In genomic region chr10:20948723-20949327, GRCh38 we compare ENCODE assay signal across 14 cellular contexts. TPM values are rescaled to one million over a fixed set of nuclear protein-coding genes. Genes with fewer than 3 reads are reported as not detected.
DNase-seq lines count a peak whose midpoint lies in the region; ATAC-seq, FAIRE-seq and TF ChIP-seq lines count a peak whose summit lies in the region.
"Had no signal": no experiment of that assay in that cellular context is flagged by ENCODE, and none has a peak within 500 bp of the region (broad histone marks: within the 10 kb centered on the region; RNA-seq: fewer than 3 reads in every experiment).

No MANE protein-coding gene starts in this region.

- FAIRE-seq in GM12892 (lab: Jason Lieb, UNC): no peak
- FAIRE-seq: A549 had no signal

- H3K36me3 Mint-ChIP-seq in activated T-helper 17 cell treated with anti-CD3 and anti-CD28 coated beads, Interleukin-2, amount 50 U/mL, for 72 hours (ENCODE audit: low read depth): no peaks in the 10 kb centered on the region
- H3K36me3 Mint-ChIP-seq: activated naive CD8-positive, alpha-beta T cell had no signal

- no peaks in the 10 kb centered on the region for H3K79me2 ChIP-seq in DOHH2 (ENCODE audit: control insufficient read depth, low read length)

- H3F3A ChIP-seq in DOHH2 (ENCODE audit: control insufficient read depth, insufficient read depth): no peaks in the 10 kb centered on the region

- no peak for TF ChIP-seq POLR2A in GM12892 (IDR thresholded peaks at IDR 0.05; ENCODE audit: low read depth, low read length)

- peaks cover 41% of the 10 kb centered on the region for H3K4me1 ChIP-seq in DOHH2 (ENCODE audit: control insufficient read depth, low read length)
- H3K4me1 ChIP-seq in HUES48 (ENCODE audit: control insufficient read depth, insufficient read depth, low read length): peaks cover 23% of the 10 kb centered on the region
- H3K4me1 ChIP-seq: A549 had no signal

- H4K20me1 ChIP-seq in DOHH2 (ENCODE audit: control insufficient read depth, insufficient read depth, low read depth, low read length): no peaks in the 10 kb centered on the region

- no peaks in the 10 kb centered on the region for H3K9me3 ChIP-seq in DOHH2 (ENCODE audit: control insufficient read depth, insufficient read depth, low read length)
- H3K9me3 ChIP-seq in HUES48 (ENCODE audit: control insufficient read depth, insufficient read depth, low read length): no peaks in the 10 kb centered on the region
- H3K9me3 ChIP-seq: A549 had no signal

- no peak overlapping the region for H3K4me3 Mint-ChIP-seq in activated T-helper 17 cell treated with anti-CD3 and anti-CD28 coated beads, Interleukin-2, amount 50 U/mL, for 72 hours
- H3K4me3 Mint-ChIP-seq: activated naive CD8-positive, alpha-beta T cell; dendritic cell treated with granulocyte-macrophage colony-stimulating factor and Interleukin-4, amounts not matched to agents 40 ng/mL and 50 ng/mL, for 4 days had no signal

- peak overlapping the region; percentile 74 for H3K4me2 ChIP-seq in DOHH2 (ENCODE audit: low read length)
- H3K4me2 ChIP-seq: A549 had no signal

- no peak overlapping the region for H3K27ac Mint-ChIP-seq in activated T-helper 17 cell treated with anti-CD3 and anti-CD28 coated beads, Interleukin-2, amount 50 U/mL, for 72 hours
- H3K27ac Mint-ChIP-seq: activated naive CD8-positive, alpha-beta T cell; dendritic cell treated with granulocyte-macrophage colony-stimulating factor and Interleukin-4, amounts not matched to agents 40 ng/mL and 50 ng/mL, for 4 days had no signal

- H3K9me3 Mint-ChIP-seq in activated T-helper 17 cell treated with anti-CD3 and anti-CD28 coated beads, Interleukin-2, amount 50 U/mL, for 72 hours: no peaks in the 10 kb centered on the region
- H3K9me3 Mint-ChIP-seq: dendritic cell treated with granulocyte-macrophage colony-stimulating factor and Interleukin-4, amounts not matched to agents 40 ng/mL and 50 ng/mL, for 4 days had no signal

- H3K36me3 ChIP-seq in DOHH2 (ENCODE audit: control insufficient read depth, low read length): peaks cover 3% of the 10 kb centered on the region; the same call in 1 of the 2 replicates
- H3K36me3 ChIP-seq in HUES48 (ENCODE audit: control insufficient read depth, insufficient read depth, low read length): no peaks in the 10 kb centered on the region

- H3K27me3 ChIP-seq in DOHH2 (ENCODE audit: control insufficient read depth, low read length): no peaks in the 10 kb centered on the region
- H3K27me3 ChIP-seq in HUES48 (ENCODE audit: control insufficient read depth, insufficient read depth, low read length): no peaks in the 10 kb centered on the region

- TF ChIP-seq CTCF in DOHH2 (IDR thresholded peaks at IDR 0.05; ENCODE audit: low read depth, low read length, poor library complexity, severe bottlenecking): no peak

- H3K4me3 ChIP-seq in DOHH2 (ENCODE audit: low read length): peak overlapping the region; percentile 60
- H3K4me3 ChIP-seq in HUES48 (ENCODE audit: low read depth, low read length): no peak overlapping the region
- H3K4me3 ChIP-seq: A549 had no signal

- no peaks in the 10 kb centered on the region for H3K4me1 Mint-ChIP-seq in activated T-helper 17 cell treated with anti-CD3 and anti-CD28 coated beads, Interleukin-2, amount 50 U/mL, for 72 hours

- H3K9ac ChIP-seq in HUES48 (ENCODE audit: low read depth, low read length): no peak overlapping the region

- H3K9me2 ChIP-seq in DOHH2 (replicated peaks; ENCODE audit: control insufficient read depth, low read length): no peaks in the 10 kb centered on the region

- peaks cover 3% of the 10 kb centered on the region for H3K27me3 Mint-ChIP-seq in activated T-helper 17 cell treated with anti-CD3 and anti-CD28 coated beads, Interleukin-2, amount 50 U/mL, for 72 hours
- H3K27me3 Mint-ChIP-seq: activated naive CD8-positive, alpha-beta T cell; dendritic cell treated with granulocyte-macrophage colony-stimulating factor and Interleukin-4, amounts not matched to agents 40 ng/mL and 50 ng/mL, for 4 days had no signal

- ATAC-seq in GM19395 (IDR thresholded peaks at IDR 0.05; ENCODE audit: unreplicated experiment) (peak; percentile 76), HG02870 (IDR thresholded peaks at IDR 0.05; ENCODE audit: unreplicated experiment) (peak; percentile 83), HG03097 (IDR thresholded peaks at IDR 0.05; ENCODE audit: low FRiP score, unreplicated experiment) (no peak)
- ATAC-seq in activated T-helper 17 cell treated with anti-CD3 and anti-CD28 coated beads, Interleukin-2, amount 50 U/mL, for 72 hours (replicated peaks): no peak
- ATAC-seq: A549, left colon had no signal

- H3K27ac ChIP-seq in DOHH2 (ENCODE audit: low read depth, low read length): peak overlapping the region; percentile 62
- H3K27ac ChIP-seq in HUES48 (ENCODE audit: low read depth, low read length): peak overlapping the region; percentile 7
- H3K27ac ChIP-seq: A549 had no signal

- no peak for DNase-seq in activated CD4-positive, alpha-beta T cell treated with anti-CD3 and anti-CD28 coated beads for 4 hours
- DNase-seq in GM12892 (ENCODE audit: insufficient read length): no peak
- DNase-seq: left colon, NCI-H226, SIG-M5 had no signal

RNA-seq across cellular contexts. Expression of gene NEBL, which starts 51.7 kb away (rescaled TPM):
- polyA plus RNA-seq in GM12892 (2012; ENCODE audit: missing spikeins): not detected
- total RNA-seq in activated T-helper 17 cell treated with anti-CD3 and anti-CD28 coated beads, Interleukin-2, amount 50 U/mL, for 72 hours: not detected

Comparison
In these comparisons a context has a peak if more than half of its experiments do, and no peak if none do; other contexts are left out.
1. ATAC-seq: peak in GM19395 (single experiment) and HG02870 (single experiment); none in HG03097 (single experiment) and activated T-helper 17 cell treated with anti-CD3 and anti-CD28 coated beads, Interleukin-2, amount 50 U/mL, for 72 hours (single experiment).